14 cellular contexts compared by ENCODE assay signal in genomic region chr11:115920087-115920461, GRCh38.
DNase-seq lines count a peak whose midpoint lies in the region; ATAC-seq and TF ChIP-seq lines count a peak whose summit lies in the region.
"Had no signal": no experiment of that assay in that cellular context is flagged by ENCODE, and none has a peak within 500 bp of the region (broad histone marks: within the 10 kb centered on the region; RNA-seq: fewer than 3 reads in every experiment).

No MANE protein-coding gene starts in this region.

- H3K27me3 ChIP-seq in gastroesophageal sphincter = no peaks in the 10 kb centered on the region
- H3K27me3 ChIP-seq: tibial nerve had no signal

- no peak for DNase-seq in amniotic stem cell (lab: John Stamatoyannopoulos, UW)
- DNase-seq in hepatic stellate cell (ENCODE audit: low spot score) = no peak
- no peak for DNase-seq in stimulated activated CD4-positive, alpha-beta T cell treated with anti-CD3 and anti-CD28 coated beads, Interleukin-1b, Interleukin-23, amount 100 ng/mL, for 48 hours
- DNase-seq: COR-L47, left cardiac atrium, NCI-H1694 treated with DMSO at 0.1 percent for 48 hours, pancreas, SHP77 treated with DMSO at 0.1 percent for 48 hours had no signal

- peak; percentile 18 for ATAC-seq in GM18498 (IDR thresholded peaks at IDR 0.05; ENCODE audit: unreplicated experiment)
- peak; percentile 13 for ATAC-seq in GM21515 (IDR thresholded peaks at IDR 0.05; ENCODE audit: unreplicated experiment)
- ATAC-seq in HG03457 (IDR thresholded peaks at IDR 0.05; ENCODE audit: unreplicated experiment) = peak; percentile 10
- ATAC-seq in esophagus mucosa = peak; percentile 17
- no peak for ATAC-seq in gastroesophageal sphincter

- H3K9me3 ChIP-seq in gastroesophageal sphincter = no peaks in the 10 kb centered on the region
- H3K9me3 ChIP-seq: pancreas, tibial nerve had no signal

- 14% methylated on average over 1 of the region's 1 CpG; no CpG with 5 or more reads in 1 of the 2 donors for WGBS in gastroesophageal sphincter (ENCODE audit: low coverage in 1 of 2), 2 donors

- peaks cover 0 to 7% (median 0%) of the 10 kb centered on the region in 3 donors for H3K4me1 ChIP-seq in gastroesophageal sphincter

- H3K4me3 ChIP-seq in gastroesophageal sphincter = no peak overlapping the region
- H3K4me3 ChIP-seq: pancreas, tibial nerve had no signal

- H3K36me3 ChIP-seq in gastroesophageal sphincter = no peaks in the 10 kb centered on the region
- H3K36me3 ChIP-seq: pancreas, tibial nerve had no signal

- no peak for TF ChIP-seq CTCF in gastroesophageal sphincter (IDR thresholded peaks at IDR 0.05)

- TF ChIP-seq EP300 in gastroesophageal sphincter (IDR thresholded peaks at IDR 0.05) = no peak

- H3K27ac ChIP-seq in gastroesophageal sphincter = no peak overlapping the region
- H3K27ac ChIP-seq: tibial nerve had no signal

- no peak for TF ChIP-seq POLR2A in gastroesophageal sphincter (IDR thresholded peaks at IDR 0.05)
